In genomic region chr7:494261-494687, GRCh38 we compare ENCODE assay signal across 16 cellular contexts. TPM values are rescaled to one million over a fixed set of nuclear protein-coding genes. Genes with fewer than 3 reads are reported as not detected.
DNase-seq lines count a peak whose midpoint lies in the region; ATAC-seq and TF ChIP-seq lines count a peak whose summit lies in the region.
"Had no signal": no experiment of that assay in that cellular context is flagged by ENCODE, and none has a peak within 500 bp of the region (broad histone marks: within the 10 kb centered on the region; RNA-seq: fewer than 3 reads in every experiment).

No MANE protein-coding gene starts in this region.

- H3K36me3 ChIP-seq in neuronal stem cell (replicated peaks in 1 of 2; ENCODE audit: control insufficient read depth in 2 of 2, insufficient read depth in 2 of 2, low read length in 2 of 2): peaks cover 0 to 2% of the 10 kb centered on the region in 2 donors
- H3K36me3 ChIP-seq in CD4-positive, alpha-beta memory T cell (ENCODE audit: insufficient read depth, low read length): no peaks in the 10 kb centered on the region

- CTCF ChIA-PET in CD4-positive, alpha-beta memory T cell (lab: Charles Lee; ENCODE audit: partially characterized antibody): no interaction called here

- no peak overlapping the region for H2BK5ac ChIP-seq in neuronal stem cell (ENCODE audit: low read length)

- peak overlapping the region; percentile 21 for H3K18ac ChIP-seq in neuronal stem cell (ENCODE audit: low read length)

- H3K27me3 Mint-ChIP-seq in CD14-positive monocyte (ENCODE audit: low read depth in 3 of 3): peaks cover 1 to 6% (median 5%) of the 10 kb centered on the region in 3 donors
- no peaks in the 10 kb centered on the region for H3K27me3 Mint-ChIP-seq in CD4-positive, alpha-beta memory T cell
- H3K27me3 Mint-ChIP-seq: central memory CD8-positive, alpha-beta T cell had no signal

- H3K9me3 Mint-ChIP-seq in CD14-positive monocyte: peaks cover 0 to 7% (median 4%) of the 10 kb centered on the region in 7 donors
- H3K9me3 Mint-ChIP-seq in CD4-positive, alpha-beta memory T cell: no peaks in the 10 kb centered on the region
- H3K9me3 Mint-ChIP-seq: activated T-helper 17 cell treated with anti-CD3 and anti-CD28 coated beads, Interleukin-2, amount 50 U/mL, for 72 hours; central memory CD8-positive, alpha-beta T cell had no signal

- H3K23ac ChIP-seq in neuronal stem cell (ENCODE audit: low read depth, low read length, poor library complexity): no peak overlapping the region

- peak; percentile 40 for DNase-seq in CD14-positive monocyte (ENCODE audit: low spot score)
- peak; percentile 71 for DNase-seq in GM19238 (ENCODE audit: insufficient read length, low spot score)
- DNase-seq in cerebellum (ENCODE audit: low spot score): peak; percentile 43
- no peak for DNase-seq in neuronal stem cell (ENCODE audit: low spot score)
- no peak for DNase-seq in GDM1 (lab: John Stamatoyannopoulos, UW)
- no peak for DNase-seq in CD4-positive, alpha-beta memory T cell
- DNase-seq in NCI-H187 treated with DMSO at 0.1 percent for 48 hours (lab: John Stamatoyannopoulos, UW): no peak
- DNase-seq: GM23248; NCI-H146; NCI-H345; retina; stimulated activated CD4-positive, alpha-beta T cell treated with anti-CD3 and anti-CD28 coated beads, Interleukin-2, amount 100 ng/mL, for 24 hours had no signal

- no peak overlapping the region for H2BK12ac ChIP-seq in neuronal stem cell (ENCODE audit: low read length)

- H3K9me3 ChIP-seq in neuronal stem cell (replicated peaks in 1 of 2; ENCODE audit: control insufficient read depth in 2 of 2, insufficient read depth in 1 of 2, low read depth in 1 of 2, low read length in 2 of 2): peaks cover 0 to 3% of the 10 kb centered on the region in 2 donors
- H3K9me3 ChIP-seq in CD4-positive, alpha-beta memory T cell (ENCODE audit: control insufficient read depth in 1 of 2, low read length in 2 of 2): no peaks in the 10 kb centered on the region

- H3K9ac ChIP-seq in neuronal stem cell (ENCODE audit: low read depth, low read length, poor library complexity): no peak overlapping the region
- H3K9ac ChIP-seq: BLaER1 treated with 17β-estradiol and CSF1 and Interleukin-3, amounts not matched to agents 10 nM and 100 nM; GM23248 had no signal

- no peaks in the 10 kb centered on the region for H3K79me1 ChIP-seq in neuronal stem cell (ENCODE audit: low read depth, low read length)

- WGBS in neuronal stem cell (ENCODE audit: extremely low coverage in 2 of 2, insufficient read length in 2 of 2, insufficient replicate concordance in 1 of 2), 2 donors: no CpG with 5 or more reads among the region's 31 CpGs

- H3K4me3 Mint-ChIP-seq in CD14-positive monocyte: no peak overlapping the region
- no peak overlapping the region for H3K4me3 Mint-ChIP-seq in CD4-positive, alpha-beta memory T cell
- H3K4me3 Mint-ChIP-seq: activated T-helper 17 cell treated with anti-CD3 and anti-CD28 coated beads, Interleukin-2, amount 50 U/mL, for 72 hours; central memory CD8-positive, alpha-beta T cell had no signal

- POLR2A ChIA-PET in CD4-positive, alpha-beta memory T cell (lab: Charles Lee; ENCODE audit: partially characterized antibody): no interaction called here

- H2BK15ac ChIP-seq in neuronal stem cell (ENCODE audit: low read length): no peak overlapping the region

- H3K4me1 ChIP-seq in neuronal stem cell (ENCODE audit: control insufficient read depth in 2 of 2, insufficient read depth in 1 of 2, low read depth in 1 of 2, low read length in 2 of 2): peaks cover 0 to 1% of the 10 kb centered on the region in 2 donors
- H3K4me1 ChIP-seq in CD4-positive, alpha-beta memory T cell (ENCODE audit: insufficient read depth, low read length): no peaks in the 10 kb centered on the region

- no peaks in the 10 kb centered on the region for H3K4me1 Mint-ChIP-seq in CD14-positive monocyte
- peaks cover 0 to 6% (median 3%) of the 10 kb centered on the region in 4 donors for H3K4me1 Mint-ChIP-seq in CD4-positive, alpha-beta memory T cell
- H3K4me1 Mint-ChIP-seq: activated T-helper 17 cell treated with anti-CD3 and anti-CD28 coated beads, Interleukin-2, amount 50 U/mL, for 72 hours had no signal

- H2AFZ ChIP-seq in neuronal stem cell (ENCODE audit: low read length): no peak overlapping the region
- H2AFZ ChIP-seq: GM23248 had no signal

- H4K91ac ChIP-seq in neuronal stem cell (ENCODE audit: low read depth, low read length, poor library complexity): no peak overlapping the region

- H3K27ac Mint-ChIP-seq in CD14-positive monocyte: no peak overlapping the region
- H3K27ac Mint-ChIP-seq in CD4-positive, alpha-beta memory T cell: no peak overlapping the region
- H3K27ac Mint-ChIP-seq: activated T-helper 17 cell treated with anti-CD3 and anti-CD28 coated beads, Interleukin-2, amount 50 U/mL, for 72 hours had no signal

- H4K8ac ChIP-seq in neuronal stem cell (ENCODE audit: low read depth, low read length): peak overlapping the region; percentile 8

- no peak overlapping the region for H3K27ac ChIP-seq in neuronal stem cell (replicated peaks; ENCODE audit: low read length)
- H3K27ac ChIP-seq in CD4-positive, alpha-beta memory T cell (ENCODE audit: low read depth, low read length): no peak overlapping the region
- H3K27ac ChIP-seq: BLaER1 treated with 17β-estradiol and CSF1 and Interleukin-3, amounts not matched to agents 10 nM and 100 nM; GM23248 had no signal

- no peak overlapping the region for H3K14ac ChIP-seq in neuronal stem cell (ENCODE audit: low read length)

- H3K27me3 ChIP-seq in neuronal stem cell (ENCODE audit: control insufficient read depth in 3 of 3, insufficient read depth in 3 of 3, low read depth in 1 of 3, low read length in 3 of 3): no peaks in the 10 kb centered on the region
- H3K27me3 ChIP-seq in CD4-positive, alpha-beta memory T cell (ENCODE audit: insufficient read depth, low read length): no peaks in the 10 kb centered on the region

- intact Hi-C loops in CD14-positive monocyte (cut with micrococcal nuclease): no loop called here
- intact Hi-C loops in CD4-positive, alpha-beta memory T cell (cut with micrococcal nuclease): no loop called here

- no peak for TF ChIP-seq CTCF in CD14-positive monocyte (IDR thresholded peaks at IDR 0.05)

- no peak overlapping the region for H3K4me3 ChIP-seq in neuronal stem cell (ENCODE audit: low read length in 2 of 2)
- no peak overlapping the region for H3K4me3 ChIP-seq in CD4-positive, alpha-beta memory T cell (ENCODE audit: low read length in 2 of 2)
- H3K4me3 ChIP-seq: BLaER1 treated with 17β-estradiol and CSF1 and Interleukin-3, amounts not matched to agents 10 nM and 100 nM; GM23248 had no signal

- no peaks in the 10 kb centered on the region for H3K36me3 Mint-ChIP-seq in CD14-positive monocyte
- H3K36me3 Mint-ChIP-seq in CD4-positive, alpha-beta memory T cell: no peaks in the 10 kb centered on the region

- H2BK120ac ChIP-seq in neuronal stem cell (ENCODE audit: low read depth, low read length): no peak overlapping the region

- no peak for ATAC-seq in esophagus mucosa

- no peak overlapping the region for H3K4me2 ChIP-seq in neuronal stem cell (ENCODE audit: insufficient read depth, low read length, poor library complexity, severe bottlenecking)

- H2AK5ac ChIP-seq in neuronal stem cell (ENCODE audit: low read depth, low read length): peak overlapping the region; percentile 93

- no peak overlapping the region for H3K4ac ChIP-seq in neuronal stem cell (ENCODE audit: low read length)

RNA-seq across cellular contexts. Expression of gene PDGFA, which starts 25.4 kb away (rescaled TPM):
- under 1 TPM in 1 of 2 donors, not detected in 1; 0.29 TPM for polyA plus RNA-seq in CD14-positive monocyte
- total RNA-seq in cerebellum (14.5 TPM), esophagus mucosa (4.1 TPM)
- polyA plus RNA-seq in neuronal stem cell (2013, experiment 1 of 2): 6.2 TPM
- 5.7 TPM for polyA plus RNA-seq in neuronal stem cell (2013, experiment 2 of 2)
- total RNA-seq in CD4-positive, alpha-beta memory T cell: under 1 TPM in 1 of 2 experiments, not detected in 1; 0.20 TPM
- not detected for polyA plus RNA-seq in CD4-positive, alpha-beta memory T cell

Comparison
In these comparisons a context has a peak if more than half of its experiments do, and no peak if none do; other contexts are left out.
1. DNase-seq: peak in CD14-positive monocyte (single experiment), GM19238 (single experiment) and cerebellum (single experiment); none in neuronal stem cell (single experiment), GDM1 (single experiment), CD4-positive, alpha-beta memory T cell (0 of 5) and NCI-H187 treated with DMSO at 0.1 percent for 48 hours (single experiment).